1 cellular context compared by ENCODE assay signal in genomic region chr1:16436946-16437474, GRCh38.
TF ChIP-seq lines count a peak whose summit lies in the region.

Gene SPATA21 (minus strand): TSS chr1:16437424. CDS start chr1:16431371, 6,053 bp downstream.

TF ChIP-seq in HepG2, 621 proteins besides CTCF, POLR2A, EP300 and RAD21:
- TF ChIP-seq ATF3 (CRISPR knock-in tag; IDR thresholded peaks at IDR 0.05) = no peak
- no peak for TF ChIP-seq SMC3 (IDR thresholded peaks at IDR 0.05; ENCODE audit: low read length)
- no peak for TF ChIP-seq MTF1 (CRISPR knock-in tag; IDR thresholded peaks at IDR 0.05)
- no peak for TF ChIP-seq MZF1 (CRISPR knock-in tag; IDR thresholded peaks at IDR 0.05; ENCODE audit: borderline replicate concordance)
- TF ChIP-seq NFIC (IDR thresholded peaks at IDR 0.05; ENCODE audit: low read length) = no peak
- TF ChIP-seq ZHX2 (IDR thresholded peaks at IDR 0.05; ENCODE audit: low read depth) = no peak
- TF ChIP-seq ZHX2 (CRISPR knock-in tag; IDR thresholded peaks at IDR 0.05; ENCODE audit: borderline replicate concordance) = no peak
- TF ChIP-seq ZNF775 (CRISPR knock-in tag; IDR thresholded peaks at IDR 0.05; ENCODE audit: borderline replicate concordance) = no peak
- no peak for TF ChIP-seq HMGXB4 (CRISPR knock-in tag; IDR thresholded peaks at IDR 0.05; ENCODE audit: borderline replicate concordance in 1 of 2, low read depth in 1 of 2)
- no peak for TF ChIP-seq ZNF883 (CRISPR knock-in tag; IDR thresholded peaks at IDR 0.05; ENCODE audit: not compliant biosample characterization)
- TF ChIP-seq MLXIP (CRISPR knock-in tag; IDR thresholded peaks at IDR 0.05; ENCODE audit: borderline replicate concordance) = no peak
- TF ChIP-seq ZNF292 (CRISPR knock-in tag; IDR thresholded peaks at IDR 0.05; ENCODE audit: borderline replicate concordance, low read depth) = no peak
- no peak for TF ChIP-seq PAX8 (CRISPR knock-in tag; IDR thresholded peaks at IDR 0.05; ENCODE audit: borderline replicate concordance)
- no peak for TF ChIP-seq ATM (IDR thresholded peaks at IDR 0.05; ENCODE audit: borderline replicate concordance)
- TF ChIP-seq ZFP37 (CRISPR knock-in tag; IDR thresholded peaks at IDR 0.05; ENCODE audit: borderline replicate concordance) = no peak
- no peak for TF ChIP-seq TAF15 (IDR thresholded peaks at IDR 0.05; ENCODE audit: low read depth, low read length, poor library complexity, severe bottlenecking)
